In genomic region chr10:45592926-45593325, GRCh38 we compare ENCODE assay signal across 9 cellular contexts.
DNase-seq lines count a peak whose midpoint lies in the region; ATAC-seq and TF ChIP-seq lines count a peak whose summit lies in the region.
"Had no signal": no experiment of that assay in that cellular context is flagged by ENCODE, and none has a peak within 500 bp of the region (broad histone marks: within the 10 kb centered on the region; RNA-seq: fewer than 3 reads in every experiment).

No MANE protein-coding gene starts in this region.

- peaks cover 3% of the 10 kb centered on the region for H3K36me3 Mint-ChIP-seq in activated CD4-positive, alpha-beta T cell treated with anti-CD3 and anti-CD28 coated beads for 36 hours (ENCODE audit: low read depth)

- POLR2A ChIA-PET in activated CD4-positive, alpha-beta T cell treated with anti-CD3 and anti-CD28 coated beads for 36 hours (lab: Charles Lee): no interaction called here

- peaks cover 2% of the 10 kb centered on the region for H3K9me3 Mint-ChIP-seq in activated CD4-positive, alpha-beta T cell treated with anti-CD3 and anti-CD28 coated beads for 36 hours (ENCODE audit: low read depth)

- no peaks in the 10 kb centered on the region for H3K79me2 ChIP-seq in fibroblast of lung (ENCODE audit: control insufficient read depth, insufficient read depth, low read length)

- H3K36me3 ChIP-seq in Peyer's patch (no peaks in the 10 kb centered on the region), fibroblast of lung (ENCODE audit: control insufficient read depth, insufficient read depth, low read length) (no peaks in the 10 kb centered on the region), spleen (peaks cover 0 to 16% (median 0%) of the 10 kb centered on the region in 6 donors)

- intact Hi-C loops in activated CD4-positive, alpha-beta T cell treated with anti-CD3 and anti-CD28 coated beads for 36 hours (cut with DNase I, micrococcal nuclease): loop anchor here (1.0 to 2.0 kb wide), 2 partner anchors 12 to 122 kb away; no protein-coding TSS in a partner anchor
- intact Hi-C loops in spleen (cut with DNase I; ENCODE audit: low total_unique reads): loop anchor here (10.0 kb wide), 1 partner anchor 128 kb away; no protein-coding TSS in a partner anchor

- no peak for DNase-seq in activated CD4-positive, alpha-beta T cell treated with anti-CD3 and anti-CD28 coated beads for 36 hours
- no peak for DNase-seq in activated CD4-positive, alpha-beta T cell treated with anti-CD3 and anti-CD28 coated beads, Interleukin-2, amount 50 U/mL, for 48 hours
- DNase-seq in Peyer's patch: no peak
- no peak for DNase-seq in fibroblast of lung (ENCODE audit: low read depth in 2 of 2)
- DNase-seq in spleen: no peak
- no peak for DNase-seq in HuH-7.5 (ENCODE audit: low spot score)
- no peak for DNase-seq in OCI-M2 (lab: John Stamatoyannopoulos, UW; ENCODE audit: unreplicated experiment)
- DNase-seq: NCI-H345 had no signal

- peak overlapping the region; percentile 86 for H3K4me2 ChIP-seq in fibroblast of lung (ENCODE audit: extremely low read depth, insufficient read depth, low read length)

- H3K9ac ChIP-seq in fibroblast of lung (ENCODE audit: insufficient read depth, low read length): no peak overlapping the region

- no peak overlapping the region for H2AFZ ChIP-seq in fibroblast of lung (ENCODE audit: low read length)

- peaks cover 0 to 22% (median 8%) of the 10 kb centered on the region in 4 donors for H3K4me1 ChIP-seq in Peyer's patch
- H3K4me1 ChIP-seq in fibroblast of lung (ENCODE audit: control insufficient read depth, extremely low read depth, insufficient read depth, low read length): no peaks in the 10 kb centered on the region
- H3K4me1 ChIP-seq in spleen: peaks cover 19 to 41% (median 31%) of the 10 kb centered on the region in 6 donors

- CTCF ChIA-PET in activated CD4-positive, alpha-beta T cell treated with anti-CD3 and anti-CD28 coated beads for 36 hours (lab: Charles Lee): interaction anchor here (0.7 to 2.4 kb wide), 2 partner anchors 12 to 281 kb away, joined by 3 to 6 read pairs; no protein-coding TSS in a partner anchor

- no peaks in the 10 kb centered on the region for H3K27me3 ChIP-seq in Peyer's patch
- no peaks in the 10 kb centered on the region for H3K27me3 ChIP-seq in fibroblast of lung (ENCODE audit: control insufficient read depth, insufficient read depth, low read length)
- H3K27me3 ChIP-seq in spleen (replicated peaks in 1 of 7): peaks cover 0 to 3% (median 0%) of the 10 kb centered on the region in 7 donors

- H4K20me1 ChIP-seq in fibroblast of lung (ENCODE audit: control insufficient read depth, extremely low read depth, insufficient read depth, low read length): no peaks in the 10 kb centered on the region

- H3K27ac Mint-ChIP-seq in activated CD4-positive, alpha-beta T cell treated with anti-CD3 and anti-CD28 coated beads for 36 hours: peak overlapping the region; percentile 41

- H3K9me3 ChIP-seq in Peyer's patch: no peaks in the 10 kb centered on the region
- H3K9me3 ChIP-seq in fibroblast of lung (ENCODE audit: control insufficient read depth, insufficient read depth, low read depth, low read length): no peaks in the 10 kb centered on the region
- H3K9me3 ChIP-seq in spleen: peaks cover 0 to 9% (median 2%) of the 10 kb centered on the region in 8 donors

- peak overlapping the region in 3 of 4 donors; percentile 68 to 97 (median 81) for H3K4me3 ChIP-seq in Peyer's patch
- H3K4me3 ChIP-seq in fibroblast of lung (replicated peaks in 1 of 4; ENCODE audit: control extremely low read depth in 1 of 4, insufficient read depth in 1 of 4, low read depth in 3 of 4, low read length in 4 of 4): peak overlapping the region in 3 of 4 experiments; percentile 64 to 83 (median 73)
- H3K4me3 ChIP-seq in spleen: peak overlapping the region in 5 of 8 donors; percentile 77 to 92 (median 84)

- no peaks in the 10 kb centered on the region for H3K27me3 Mint-ChIP-seq in activated CD4-positive, alpha-beta T cell treated with anti-CD3 and anti-CD28 coated beads for 36 hours

- H3K4me3 Mint-ChIP-seq in activated CD4-positive, alpha-beta T cell treated with anti-CD3 and anti-CD28 coated beads for 36 hours: peak overlapping the region; percentile 77

- no peak overlapping the region for H3K27ac ChIP-seq in Peyer's patch
- no peak overlapping the region for H3K27ac ChIP-seq in fibroblast of lung (ENCODE audit: insufficient read depth, low read length)
- peak overlapping the region in 3 of 8 donors; percentile 28 to 92 (median 91) for H3K27ac ChIP-seq in spleen

- no peak for ATAC-seq in activated CD4-positive, alpha-beta T cell treated with anti-CD3 and anti-CD28 coated beads for 36 hours
- ATAC-seq in HG03196 (IDR thresholded peaks at IDR 0.05; ENCODE audit: unreplicated experiment): no peak

- H3K4me1 Mint-ChIP-seq in activated CD4-positive, alpha-beta T cell treated with anti-CD3 and anti-CD28 coated beads for 36 hours: peaks cover 30% of the 10 kb centered on the region

- TF ChIP-seq CTCF in Peyer's patch (IDR thresholded peaks at IDR 0.05) (no peak), fibroblast of lung (conservative IDR thresholded peaks at IDR 0.05 in 1 of 2, IDR thresholded peaks at IDR 0.05 in 1 of 2; ENCODE audit: low read depth in 1 of 2, low read length in 2 of 2) (no peak), spleen (IDR thresholded peaks at IDR 0.05 in 8 of 11, conservative IDR thresholded peaks at IDR 0.05 in 3 of 11) (no peak)

- TF ChIP-seq POLR2A in Peyer's patch (IDR thresholded peaks at IDR 0.05) (no peak), spleen (IDR thresholded peaks at IDR 0.05) (no peak)
